In genomic region chr1:114756009-114756892, GRCh38 we compare ENCODE assay signal across 8 cellular contexts. TPM values are rescaled to one million over a fixed set of nuclear protein-coding genes. Genes with fewer than 3 reads are reported as not detected.
DNase-seq lines count a peak whose midpoint lies in the region; ATAC-seq and TF ChIP-seq lines count a peak whose summit lies in the region.

No MANE protein-coding gene starts in this region.

- no peak for TF ChIP-seq EP300 in gastroesophageal sphincter (IDR thresholded peaks at IDR 0.05)

- no peak for TF ChIP-seq POLR2A in gastroesophageal sphincter (IDR thresholded peaks at IDR 0.05)

- H3K9me3 ChIP-seq in SJSA1 (replicated peaks) (no peaks in the 10 kb centered on the region), gastroesophageal sphincter (no peaks in the 10 kb centered on the region)

- peaks cover 39% of the 10 kb centered on the region for H3K36me3 ChIP-seq in SJSA1
- H3K36me3 ChIP-seq in gastroesophageal sphincter, result no peaks in the 10 kb centered on the region

- DNase-seq in DMS53 (lab: John Stamatoyannopoulos, UW) (peak; percentile 41), DMS53 treated with DMSO at 0.1 percent for 48 hours (lab: John Stamatoyannopoulos, UW; ENCODE audit: unreplicated experiment) (no peak), SJSA1 (ENCODE audit: low read depth in 1 of 2, low spot score in 2 of 2) (peak in 1 of 2 experiments; percentile 38), NOMO-1 (lab: John Stamatoyannopoulos, UW; ENCODE audit: unreplicated experiment in 2 of 2) (no peak), DMS114 treated with DMSO at 0.1 percent for 48 hours (lab: John Stamatoyannopoulos, UW; ENCODE audit: unreplicated experiment) (no peak)

- H3K4me1 ChIP-seq in SJSA1 (replicated peaks) (peaks cover 28% of the 10 kb centered on the region), gastroesophageal sphincter (peaks cover 29 to 64% (median 37%) of the 10 kb centered on the region in 3 donors)

- peak overlapping the region; percentile 95 for H3K4me3 ChIP-seq in SJSA1
- peak overlapping the region; percentile 98 to 99 for H3K4me3 ChIP-seq in gastroesophageal sphincter
- peak overlapping the region; percentile 76 to 96 (median 89) for H3K4me3 ChIP-seq in skin epidermis

- H3K27ac ChIP-seq in SJSA1 (peak overlapping the region; percentile 99), gastroesophageal sphincter (peak overlapping the region in 3 of 4 donors; percentile 99), skin epidermis (peak overlapping the region in 19 of 21 experiments; percentile 96 to 100 (median 99))

- H3K27me3 ChIP-seq in SJSA1 (replicated peaks), result no peaks in the 10 kb centered on the region
- no peaks in the 10 kb centered on the region for H3K27me3 ChIP-seq in gastroesophageal sphincter

- 17 to 26% methylated on average over 13 to 14 of the region's 14 CpGs for WGBS in gastroesophageal sphincter (ENCODE audit: low coverage in 1 of 2), 2 donors

- ATAC-seq in HG02642 (IDR thresholded peaks at IDR 0.05; ENCODE audit: poor library complexity, unreplicated experiment) (peak; percentile 36), gastroesophageal sphincter (no peak)

- no peak for TF ChIP-seq CTCF in gastroesophageal sphincter (IDR thresholded peaks at IDR 0.05)

RNA-seq across cellular contexts. Expression of gene CSDE1, which starts 1.5 kb away (rescaled TPM):
- total RNA-seq in SJSA1 (2014; rRNA removed; shearing (Covaris generic)), result 771 and 913 TPM in 2 replicates
- 1,000 to 10,000 TPM in 3 of 4 donors, 100 to 1,000 TPM in 1; 800 to 1,932 (median 1,384) TPM for total RNA-seq in gastroesophageal sphincter

RNA-seq across cellular contexts. Expression of gene SIKE1, which starts 24.2 kb away (rescaled TPM):
- 40.4 and 88.9 TPM in 2 replicates for total RNA-seq in SJSA1 (2014; rRNA removed; shearing (Covaris generic))
- total RNA-seq in gastroesophageal sphincter, result 10 to 100 TPM; 29.7 to 57.4 (median 34.0) TPM

RNA-seq across cellular contexts. Expression of gene NRAS, which starts 39.7 kb away (rescaled TPM):
- 78.2 and 88.0 TPM in 2 replicates for total RNA-seq in SJSA1 (2014; rRNA removed; shearing (Covaris generic))
- total RNA-seq in gastroesophageal sphincter, result 10 to 100 TPM; 13.3 to 26.0 (median 20.5) TPM
